26 cellular contexts compared by ENCODE assay signal in the genomic region with DNA sequence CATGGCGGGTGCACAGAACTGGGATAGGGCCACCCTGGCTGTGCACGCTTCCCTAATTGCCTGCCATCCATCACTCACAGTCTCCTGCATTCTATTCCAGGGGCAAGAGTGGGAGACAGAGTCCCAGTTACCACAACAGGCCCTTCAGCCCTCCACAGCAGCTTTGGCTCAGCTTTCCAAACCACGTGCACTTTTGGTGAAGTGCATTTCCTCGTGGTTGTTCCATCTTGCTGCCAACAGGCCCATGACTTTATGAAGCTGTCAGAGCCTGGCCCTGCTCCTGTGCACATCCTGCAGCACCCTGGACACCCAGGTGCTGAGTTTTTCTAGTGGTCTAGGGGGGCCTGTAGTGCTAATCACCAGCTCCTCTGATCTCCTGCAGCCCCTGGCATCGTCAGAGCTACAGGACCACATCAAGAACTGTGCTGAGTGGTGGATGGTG.
DNase-seq lines count a peak whose midpoint lies in the region; ATAC-seq and TF ChIP-seq lines count a peak whose summit lies in the region.
"Had no signal": no experiment of that assay in that cellular context is flagged by ENCODE, and none has a peak within 500 bp of the region (broad histone marks: within the 10 kb centered on the region; RNA-seq: fewer than 3 reads in every experiment).

No MANE protein-coding gene starts in this region.

- peaks cover 48% of the 10 kb centered on the region for H3K4me1 Mint-ChIP-seq in nephron progenitor cell
- H3K4me1 Mint-ChIP-seq: H9 had no signal

- peaks cover 4% of the 10 kb centered on the region for H3K9me3 Mint-ChIP-seq in nephron progenitor cell
- H3K9me3 Mint-ChIP-seq: activated naive CD4-positive, alpha-beta T cell treated with anti-CD3 and anti-CD28 coated beads for 36 hours; mesothelial cell of epicardium; stimulated activated effector memory CD8-positive, alpha-beta T cell treated with anti-CD3 and anti-CD28 coated beads, Interleukin-12 subunit alpha, Interleukin-12 subunit beta, amount 100 ng/mL, for 72 hours had no signal

- DNase-seq in NCI-H2029 (lab: John Stamatoyannopoulos, UW) = peak; percentile 77
- DNase-seq in caudate nucleus (lab: John Stamatoyannopoulos, UW) = peak in 4 of 61 donors; percentile 66 to 76 (median 68)
- no peak for DNase-seq in left cardiac atrium
- DNase-seq in nephron progenitor cell = no peak
- no peak for DNase-seq in OCI-M1 (lab: John Stamatoyannopoulos, UW)
- DNase-seq: activated CD4-positive, alpha-beta T cell treated with anti-CD3 and anti-CD28 coated beads for 4 hours; activated CD8-positive, alpha-beta T cell treated with anti-CD3 and anti-CD28 coated beads, Interleukin-2, amount 10 ng/mL, durations not matched to agents 7 days and 5 days; activated naive CD4-positive, alpha-beta T cell treated with anti-CD3 and anti-CD28 coated beads for 36 hours; amniotic stem cell; BE2C; brain microvascular endothelial cell; COR-L47; H9; immature natural killer cell; MV-4-11; NCI-H1436; NCI-H526; SJCRH30; SW 1271; upper lobe of left lung had no signal

- ATAC-seq in left cardiac atrium (peak; percentile 37 to 38), GM19023 (IDR thresholded peaks at IDR 0.05; ENCODE audit: unreplicated experiment) (no peak), GM21360 (IDR thresholded peaks at IDR 0.05; ENCODE audit: unreplicated experiment) (no peak), HG02571 (IDR thresholded peaks at IDR 0.05; ENCODE audit: unreplicated experiment) (no peak)
- ATAC-seq: activated CD8-positive, alpha-beta T cell treated with anti-CD3 and anti-CD28 coated beads, Interleukin-2, amount 10 ng/mL, durations not matched to agents 7 days and 5 days; psoas muscle; stimulated activated effector memory CD8-positive, alpha-beta T cell treated with anti-CD3 and anti-CD28 coated beads, Interleukin-12 subunit alpha, Interleukin-12 subunit beta, amount 100 ng/mL, for 72 hours had no signal

- H3K36me3 Mint-ChIP-seq in nephron progenitor cell (ENCODE audit: low read depth) = no peaks in the 10 kb centered on the region
- H3K36me3 Mint-ChIP-seq: immature natural killer cell; mesothelial cell of epicardium; stimulated activated effector memory CD8-positive, alpha-beta T cell treated with anti-CD3 and anti-CD28 coated beads, Interleukin-12 subunit alpha, Interleukin-12 subunit beta, amount 100 ng/mL, for 72 hours had no signal

- H3K4me3 Mint-ChIP-seq in nephron progenitor cell = no peak overlapping the region
- H3K4me3 Mint-ChIP-seq: activated CD8-positive, alpha-beta T cell treated with anti-CD3 and anti-CD28 coated beads, Interleukin-2, amount 10 ng/mL, durations not matched to agents 7 days and 5 days; activated naive CD4-positive, alpha-beta T cell treated with anti-CD3 and anti-CD28 coated beads for 36 hours; H9; immature natural killer cell; mesothelial cell of epicardium; stimulated activated effector memory CD8-positive, alpha-beta T cell treated with anti-CD3 and anti-CD28 coated beads, Interleukin-12 subunit alpha, Interleukin-12 subunit beta, amount 100 ng/mL, for 72 hours had no signal

- H3K27ac ChIP-seq in caudate nucleus (ENCODE audit: low read depth, low read length) = peak overlapping the region; percentile 71
- H3K27ac ChIP-seq: brain microvascular endothelial cell, psoas muscle, SJCRH30, upper lobe of left lung had no signal

- intact Hi-C loops in left cardiac atrium (cut with DNase I) = no loop called here

- H3K27me3 Mint-ChIP-seq in nephron progenitor cell (ENCODE audit: low read depth, poor library complexity) = peaks cover 6% of the 10 kb centered on the region

- no peak for TF ChIP-seq CTCF in nephron progenitor cell (IDR thresholded peaks at IDR 0.05)

- peak overlapping the region; percentile 80 for H3K27ac Mint-ChIP-seq in nephron progenitor cell
- H3K27ac Mint-ChIP-seq: activated CD8-positive, alpha-beta T cell treated with anti-CD3 and anti-CD28 coated beads, Interleukin-2, amount 10 ng/mL, durations not matched to agents 7 days and 5 days; activated naive CD4-positive, alpha-beta T cell treated with anti-CD3 and anti-CD28 coated beads for 36 hours; H9; immature natural killer cell; mesothelial cell of epicardium; stimulated activated effector memory CD8-positive, alpha-beta T cell treated with anti-CD3 and anti-CD28 coated beads, Interleukin-12 subunit alpha, Interleukin-12 subunit beta, amount 100 ng/mL, for 72 hours had no signal

Comparison
In these comparisons a context has a peak if more than half of its experiments do, and no peak if none do; other contexts are left out.
1. ATAC-seq: peak in left cardiac atrium (2 of 2); none in GM19023 (single experiment), GM21360 (single experiment) and HG02571 (single experiment).